25 cellular contexts compared by ENCODE assay signal in the genomic region with DNA sequence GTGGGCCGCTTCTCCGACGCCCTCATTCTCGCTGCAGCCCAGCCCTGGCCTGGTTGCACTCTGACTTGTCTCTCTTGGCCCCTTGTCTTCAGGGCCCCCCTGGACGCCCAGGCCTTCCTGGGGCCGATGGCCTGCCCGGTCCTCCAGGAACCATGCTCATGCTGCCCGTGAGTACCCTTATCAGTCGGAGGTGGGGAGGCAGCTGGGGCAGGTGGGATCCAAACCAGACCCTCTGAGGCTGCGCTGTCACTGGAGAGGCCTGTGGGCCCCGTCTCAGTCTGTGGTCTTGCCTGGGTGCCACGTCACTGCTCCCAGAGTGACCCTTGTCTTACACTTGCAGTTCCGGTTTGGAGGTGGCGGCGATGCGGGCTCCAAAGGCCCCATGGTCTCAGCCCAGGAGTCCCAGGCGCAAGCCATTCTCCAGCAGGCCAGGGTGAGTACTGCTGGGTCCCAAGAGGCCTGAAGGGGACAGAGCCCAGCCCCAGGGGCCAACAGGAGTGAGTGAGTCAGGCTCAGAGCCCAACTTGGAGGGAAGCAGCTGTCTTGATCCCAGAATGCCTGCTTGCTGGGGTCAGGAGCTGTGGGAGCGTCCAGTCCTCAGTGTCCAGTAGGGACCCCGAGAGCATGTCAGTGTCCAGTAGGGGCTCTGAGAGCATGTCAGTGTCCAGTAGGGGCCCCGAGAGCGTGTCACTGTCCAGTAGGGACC.
DNase-seq lines count a peak whose midpoint lies in the region; ATAC-seq, FAIRE-seq and TF ChIP-seq lines count a peak whose summit lies in the region.
"Had no signal": no experiment of that assay in that cellular context is flagged by ENCODE, and none has a peak within 500 bp of the region (broad histone marks: within the 10 kb centered on the region; RNA-seq: fewer than 3 reads in every experiment).

No MANE protein-coding gene starts in this region.

- CTCF ChIA-PET in H1 (lab: Charles Lee; ENCODE audit: partially characterized antibody): interaction anchor here (1.2 to 2.7 kb wide), 4 partner anchors 8 to 32 kb away, joined by 3 to 9 read pairs (median 4); no protein-coding TSS in a partner anchor

- DNase-seq in HFFc6: no peak
- no peak for DNase-seq in H1 (ENCODE audit: low read depth in 1 of 2, low spot score in 2 of 2)
- no peak for DNase-seq in neuronal stem cell (ENCODE audit: low spot score)
- DNase-seq in stimulated activated naive B cell treated with anti-CD40 and anti-IgM and Interleukin-4, amounts not matched to agents 10 μg/mL and 1 μg/mL and 100 μg/mL, for 72 hours: no peak
- DNase-seq in NCI-H1105 (lab: John Stamatoyannopoulos, UW): no peak
- DNase-seq in NCI-H2227 (lab: John Stamatoyannopoulos, UW; ENCODE audit: unreplicated experiment): no peak
- DNase-seq: Calu3; DMS79 treated with DMSO at 0.1 percent for 48 hours; GF-D8; H9; Karpas-422; NCI-H1092; NCI-H1436 treated with DMSO at 0.1 percent for 48 hours; NCI-H1930; NCI-H2107; NCI-H446 treated with DMSO at 0.1 percent for 48 hours; NCI-H526; NK-92 treated with Interleukin-12 subunit alpha and Interleukin-12 subunit beta, amount 100 ng/mL, for 24 hours; PC-3; SJCRH30 had no signal

- H3K23me2 ChIP-seq in H1 (ENCODE audit: low read depth, low read length): no peaks in the 10 kb centered on the region

- H3K14ac ChIP-seq in H1 (ENCODE audit: insufficient read length): no peak overlapping the region
- H3K14ac ChIP-seq in neuronal stem cell (ENCODE audit: low read length): no peak overlapping the region

- H3K18ac ChIP-seq in H1 (ENCODE audit: extremely low read depth, low read length) (no peak overlapping the region), neuronal stem cell (ENCODE audit: low read length) (peak overlapping the region; percentile 49)

- H2BK15ac ChIP-seq in H1 (ENCODE audit: low read length) (no peak overlapping the region), neuronal stem cell (ENCODE audit: low read length) (no peak overlapping the region)

- H3K4me1 ChIP-seq in H1 (replicated peaks in 1 of 4; ENCODE audit: control insufficient read depth in 3 of 4, insufficient read depth in 4 of 4, low read length in 3 of 4) (no peaks in the 10 kb centered on the region), neuronal stem cell (ENCODE audit: control insufficient read depth in 2 of 2, insufficient read depth in 1 of 2, low read depth in 1 of 2, low read length in 2 of 2) (peaks cover 0 to 1% of the 10 kb centered on the region in 2 donors)

- H3K9me3 Mint-ChIP-seq in HFFc6: peaks cover 16% of the 10 kb centered on the region
- peaks cover 2 to 4% of the 10 kb centered on the region in 2 donors for H3K9me3 Mint-ChIP-seq in stimulated activated naive B cell treated with anti-CD40 and anti-IgM and Interleukin-4, amounts not matched to agents 10 μg/mL and 1 μg/mL and 100 μg/mL, for 72 hours

- H4K91ac ChIP-seq in H1 (replicated peaks; ENCODE audit: insufficient read length, low read length) (no peak overlapping the region), neuronal stem cell (ENCODE audit: low read depth, low read length, poor library complexity) (no peak overlapping the region)

- H4K8ac ChIP-seq in H1 (ENCODE audit: extremely low read depth, insufficient read depth, low read length): peak overlapping the region; percentile 80; the same call in 1 of the 2 replicates
- H4K8ac ChIP-seq in neuronal stem cell (ENCODE audit: low read depth, low read length): no peak overlapping the region

- no peak overlapping the region for H2AK5ac ChIP-seq in H1 (ENCODE audit: low read depth, low read length)
- no peak overlapping the region for H2AK5ac ChIP-seq in neuronal stem cell (ENCODE audit: low read depth, low read length)

- H3K4ac ChIP-seq in H1 (replicated peaks; ENCODE audit: insufficient read length, low read depth, low read length) (no peak overlapping the region), neuronal stem cell (ENCODE audit: low read length) (no peak overlapping the region)

- H3K4me3 ChIP-seq in H1 (ENCODE audit: extremely low read depth in 1 of 4, insufficient read depth in 2 of 4, low read depth in 3 of 4, low read length in 4 of 4) (no peak overlapping the region), neuronal stem cell (ENCODE audit: low read length in 2 of 2) (no peak overlapping the region)
- H3K4me3 ChIP-seq: SJCRH30 had no signal

- H4K20me1 ChIP-seq in H1 (replicated peaks in 1 of 2; ENCODE audit: control insufficient read depth in 1 of 2, insufficient read depth in 2 of 2, low read length in 2 of 2): peaks cover 0 to 9% of the 10 kb centered on the region in 2 experiments

- H2BK20ac ChIP-seq in H1 (ENCODE audit: low read length): no peak overlapping the region

- TF ChIP-seq RAD21 in H1 (IDR thresholded peaks at IDR 0.05 in 1 of 2, conservative IDR thresholded peaks at IDR 0.05 in 1 of 2; ENCODE audit: low read depth in 2 of 2, low read length in 2 of 2): no peak

- H3K79me1 ChIP-seq in H1 (ENCODE audit: low read depth, low read length) (no peaks in the 10 kb centered on the region), neuronal stem cell (ENCODE audit: low read depth, low read length) (peaks cover 5% of the 10 kb centered on the region)

- no peak overlapping the region for H3K4me3 Mint-ChIP-seq in HFFc6
- no peak overlapping the region for H3K4me3 Mint-ChIP-seq in stimulated activated naive B cell treated with anti-CD40 and anti-IgM and Interleukin-4, amounts not matched to agents 10 μg/mL and 1 μg/mL and 100 μg/mL, for 72 hours
- H3K4me3 Mint-ChIP-seq: B cell, H9 had no signal

- no peak for TF ChIP-seq POLR2A in H1 (IDR thresholded peaks at IDR 0.05; ENCODE audit: control extremely low read depth in 1 of 2, low read depth in 2 of 2, low read length in 2 of 2)

- H3K27ac Mint-ChIP-seq in HFFc6: peak overlapping the region; percentile 33
- peak overlapping the region; percentile 51 for H3K27ac Mint-ChIP-seq in stimulated activated naive B cell treated with anti-CD40 and anti-IgM and Interleukin-4, amounts not matched to agents 10 μg/mL and 1 μg/mL and 100 μg/mL, for 72 hours
- H3K27ac Mint-ChIP-seq: B cell had no signal

- H3K27me3 Mint-ChIP-seq in HFFc6 (ENCODE audit: insufficient read depth): peaks cover 37% of the 10 kb centered on the region
- peaks cover 4 to 18% of the 10 kb centered on the region in 2 donors for H3K27me3 Mint-ChIP-seq in stimulated activated naive B cell treated with anti-CD40 and anti-IgM and Interleukin-4, amounts not matched to agents 10 μg/mL and 1 μg/mL and 100 μg/mL, for 72 hours

- no peak for TF ChIP-seq EP300 in H1 (IDR thresholded peaks at IDR 0.05; ENCODE audit: borderline replicate concordance in 1 of 2, low read depth in 2 of 2, low read length in 2 of 2)

- 89% methylated on average over 21 of the region's 21 CpGs; no CpG with 5 or more reads in 1 of the 2 experiments for WGBS in H1 (ENCODE audit: extremely low coverage in 1 of 2, insufficient coverage in 1 of 2, insufficient read length in 1 of 2, insufficient replicate concordance in 2 of 2, low coverage in 1 of 2, low lambda C conversion rate in 2 of 2, missing lambda C conversion rate in 1 of 2), 2 experiments
- WGBS in neuronal stem cell (ENCODE audit: extremely low coverage in 2 of 2, insufficient read length in 2 of 2, insufficient replicate concordance in 1 of 2), 2 donors: no CpG with 5 or more reads among the region's 21 CpGs

- POLR2A ChIA-PET in H1 (lab: Charles Lee; ENCODE audit: partially characterized antibody): no interaction called here

- no peak overlapping the region for H3K56ac ChIP-seq in H1 (replicated peaks; ENCODE audit: insufficient read length, low read depth, low read length)

- no peak overlapping the region for H3K23ac ChIP-seq in H1 (ENCODE audit: insufficient read length)
- H3K23ac ChIP-seq in neuronal stem cell (ENCODE audit: low read depth, low read length, poor library complexity): no peak overlapping the region

- no peak for ATAC-seq in stimulated activated naive B cell treated with anti-CD40 and anti-IgM and Interleukin-4, amounts not matched to agents 10 μg/mL and 1 μg/mL and 100 μg/mL, for 72 hours (replicated peaks)
- no peak for ATAC-seq in HG02759 (IDR thresholded peaks at IDR 0.05; ENCODE audit: unreplicated experiment)
- ATAC-seq: PC-3, SK-N-SH treated with all-trans-retinoic acid at 6 μM for 48 hours had no signal

- no peak overlapping the region for H3K4me2 ChIP-seq in H1 (ENCODE audit: insufficient read depth in 1 of 2, low read depth in 2 of 2, low read length in 2 of 2)
- no peak overlapping the region for H3K4me2 ChIP-seq in neuronal stem cell (ENCODE audit: insufficient read depth, low read length, poor library complexity, severe bottlenecking)

- H2BK120ac ChIP-seq in H1 (replicated peaks; ENCODE audit: low read depth, low read length) (no peak overlapping the region), neuronal stem cell (ENCODE audit: low read depth, low read length) (no peak overlapping the region)

- peaks cover 0 to 13% (median 6%) of the 10 kb centered on the region in 4 experiments; a peak in 2 of 8 replicates for H3K36me3 ChIP-seq in H1 (ENCODE audit: control insufficient read depth in 2 of 4, insufficient read depth in 4 of 4, low read length in 3 of 4)
- H3K36me3 ChIP-seq in neuronal stem cell (replicated peaks in 1 of 2; ENCODE audit: control insufficient read depth in 2 of 2, insufficient read depth in 2 of 2, low read length in 2 of 2): peaks cover 0 to 10% of the 10 kb centered on the region in 2 donors

- H3K4me1 Mint-ChIP-seq in HFFc6 (ENCODE audit: low read depth): no peaks in the 10 kb centered on the region
- H3K4me1 Mint-ChIP-seq in stimulated activated naive B cell treated with anti-CD40 and anti-IgM and Interleukin-4, amounts not matched to agents 10 μg/mL and 1 μg/mL and 100 μg/mL, for 72 hours: peaks cover 5 to 6% of the 10 kb centered on the region in 2 donors
- H3K4me1 Mint-ChIP-seq: B cell, H9 had no signal

- H2AFZ ChIP-seq in H1 (ENCODE audit: low read length) (no peak overlapping the region), neuronal stem cell (ENCODE audit: low read length) (no peak overlapping the region)

- H3K79me2 ChIP-seq in H1 (ENCODE audit: control insufficient read depth in 1 of 2, insufficient read depth in 2 of 2, low read length in 2 of 2): no peaks in the 10 kb centered on the region; a peak in 1 of 4 replicates

- H4K5ac ChIP-seq in H1 (ENCODE audit: insufficient read length, low read depth, low read length): no peak overlapping the region

- H3K9ac ChIP-seq in H1 (replicated peaks in 1 of 4; ENCODE audit: extremely low read depth in 1 of 4, low read depth in 3 of 4, low read length in 3 of 4): no peak overlapping the region
- no peak overlapping the region for H3K9ac ChIP-seq in neuronal stem cell (ENCODE audit: low read depth, low read length, poor library complexity)

- H3K27me3 ChIP-seq in H1 (replicated peaks in 1 of 4; ENCODE audit: control insufficient read depth in 3 of 4, extremely low read depth in 1 of 4, insufficient read depth in 3 of 4, low read length in 3 of 4) (no peaks in the 10 kb centered on the region; a peak in 1 of 7 replicates), neuronal stem cell (ENCODE audit: control insufficient read depth in 3 of 3, insufficient read depth in 3 of 3, low read depth in 1 of 3, low read length in 3 of 3) (peaks cover 0 to 3% (median 0%) of the 10 kb centered on the region in 3 experiments)
- H3K27me3 ChIP-seq: SJCRH30 had no signal

- H2BK5ac ChIP-seq in H1 (ENCODE audit: low read depth, low read length) (no peak overlapping the region), neuronal stem cell (ENCODE audit: low read length) (no peak overlapping the region)

- TF ChIP-seq CTCF in HFFc6 (IDR thresholded peaks at IDR 0.05) (no peak), H1 (IDR thresholded peaks at IDR 0.05; ENCODE audit: control extremely low read depth in 1 of 3, insufficient read depth in 1 of 3, low read depth in 1 of 3, low read length in 3 of 3) (no peak)

- H2BK12ac ChIP-seq in H1 (ENCODE audit: low read depth, low read length): no peak overlapping the region
- no peak overlapping the region for H2BK12ac ChIP-seq in neuronal stem cell (ENCODE audit: low read length)

- H3K9me3 ChIP-seq in H1 (ENCODE audit: insufficient read depth in 2 of 2, low read depth in 1 of 2, low read length in 1 of 2): peaks cover 10 to 17% of the 10 kb centered on the region in 2 experiments; a peak in 3 of 4 replicates
- H3K9me3 ChIP-seq in neuronal stem cell (replicated peaks in 1 of 2; ENCODE audit: control insufficient read depth in 2 of 2, insufficient read depth in 1 of 2, low read depth in 1 of 2, low read length in 2 of 2): peaks cover 0 to 10% of the 10 kb centered on the region in 2 donors
- H3K9me3 ChIP-seq: SJCRH30 had no signal

- no peak for FAIRE-seq in H1 (lab: Jason Lieb, UNC)
- FAIRE-seq: GM12891, GM19239 had no signal

- H3K27ac ChIP-seq in H1 (ENCODE audit: low read depth, low read length) (no peak overlapping the region), neuronal stem cell (replicated peaks; ENCODE audit: low read length) (no peak overlapping the region)
- H3K27ac ChIP-seq: SJCRH30 had no signal

- peaks cover 53% of the 10 kb centered on the region for H3K36me3 Mint-ChIP-seq in HFFc6 (ENCODE audit: low read depth)
- H3K36me3 Mint-ChIP-seq in stimulated activated naive B cell treated with anti-CD40 and anti-IgM and Interleukin-4, amounts not matched to agents 10 μg/mL and 1 μg/mL and 100 μg/mL, for 72 hours: no peaks in the 10 kb centered on the region
